In the genomic region with DNA sequence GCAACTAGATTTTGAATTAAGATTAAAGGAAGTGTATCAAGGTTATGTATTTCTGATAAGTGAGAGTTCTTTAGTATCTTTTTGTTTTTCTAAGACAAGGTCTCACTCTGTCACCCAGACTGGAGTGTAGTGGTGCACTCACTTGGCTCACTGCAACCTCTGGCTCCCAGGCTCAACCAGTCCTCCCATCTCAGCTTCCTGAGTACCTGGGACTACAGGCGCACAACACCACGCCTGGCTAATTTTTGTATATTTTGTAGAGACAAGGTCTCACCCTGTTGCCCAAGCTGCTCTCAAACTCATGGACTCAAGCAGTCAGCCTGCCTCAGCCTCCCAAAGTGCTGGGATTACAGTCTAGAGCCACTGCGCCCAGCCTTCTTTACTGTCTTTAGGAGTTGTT, we compare ENCODE assay signal across 15 cellular contexts.
"Had no signal": no experiment of that assay in that cellular context is flagged by ENCODE, and none has a peak within 500 bp of the region (broad histone marks: within the 10 kb centered on the region; RNA-seq: fewer than 3 reads in every experiment).

No MANE protein-coding gene starts in this region.

- DNase-seq: activated CD4-positive, alpha-beta T cell treated with anti-CD3 and anti-CD28 coated beads, Interleukin-2, amount 10 ng/mL, durations not matched to agents 24 days and 14 days; activated effector memory CD4-positive, alpha-beta T cell treated with Interleukin-2 at 50 U/mL for 16 hours; activated naive CD8-positive, alpha-beta T cell treated with anti-CD3 and anti-CD28 coated beads, Interleukin-2, amount 10 ng/mL, durations not matched to agents 7 days and 5 days; body of pancreas; foreskin fibroblast; mesendoderm; right lobe of liver; small intestine; stimulated activated CD4-positive, alpha-beta T cell treated with anti-CD3 and anti-CD28 coated beads, Interleukin-15, amount 100 ng/mL, for 24 hours; stimulated activated CD4-positive, alpha-beta T cell treated with anti-CD3 and anti-CD28 coated beads, Interleukin-2, amount 100 ng/mL, for 48 hours; T-helper 9 cell; upper lobe of right lung had no signal

- H2AFZ ChIP-seq: parathyroid adenoma had no signal

- H3K9me3 Mint-ChIP-seq: activated CD4-positive, alpha-beta T cell treated with anti-CD3 and anti-CD28 coated beads, Interleukin-2, amount 10 ng/mL, durations not matched to agents 24 days and 14 days; activated naive CD8-positive, alpha-beta T cell treated with anti-CD3 and anti-CD28 coated beads, Interleukin-2, amount 10 ng/mL, durations not matched to agents 7 days and 5 days; nephron had no signal

- H3K27me3 Mint-ChIP-seq: activated CD4-positive, alpha-beta T cell treated with anti-CD3 and anti-CD28 coated beads, Interleukin-2, amount 10 ng/mL, durations not matched to agents 24 days and 14 days; activated naive CD8-positive, alpha-beta T cell treated with anti-CD3 and anti-CD28 coated beads, Interleukin-2, amount 10 ng/mL, durations not matched to agents 7 days and 5 days had no signal

- H3K4me3 Mint-ChIP-seq: activated CD4-positive, alpha-beta T cell treated with anti-CD3 and anti-CD28 coated beads, Interleukin-2, amount 10 ng/mL, durations not matched to agents 24 days and 14 days; activated naive CD8-positive, alpha-beta T cell treated with anti-CD3 and anti-CD28 coated beads, Interleukin-2, amount 10 ng/mL, durations not matched to agents 7 days and 5 days; nephron had no signal

- H3K9me3 ChIP-seq: body of pancreas, right lobe of liver, thoracic aorta, upper lobe of right lung had no signal

- H3K4me1 Mint-ChIP-seq: nephron had no signal

- H3K9ac ChIP-seq: parathyroid adenoma had no signal

- H3K27ac Mint-ChIP-seq: activated CD4-positive, alpha-beta T cell treated with anti-CD3 and anti-CD28 coated beads, Interleukin-2, amount 10 ng/mL, durations not matched to agents 24 days and 14 days; nephron had no signal

- H3K27me3 ChIP-seq: body of pancreas, right lobe of liver, upper lobe of right lung had no signal

- H3K4me3 ChIP-seq: body of pancreas, right lobe of liver, thoracic aorta, upper lobe of right lung had no signal

- H3K27ac ChIP-seq: body of pancreas, parathyroid adenoma, right lobe of liver, thoracic aorta, upper lobe of right lung had no signal

- H3K4me1 ChIP-seq: body of pancreas, parathyroid adenoma, right lobe of liver, upper lobe of right lung had no signal

- ATAC-seq: body of pancreas, right lobe of liver, upper lobe of right lung had no signal
